In genomic region chrX:94455782-94456181, GRCh38 we compare ENCODE assay signal across 21 cellular contexts.
"Had no signal": no experiment of that assay in that cellular context is flagged by ENCODE, and none has a peak within 500 bp of the region (broad histone marks: within the 10 kb centered on the region; RNA-seq: fewer than 3 reads in every experiment).

No MANE protein-coding gene starts in this region.

- H3K4me1 ChIP-seq: esophagus squamous epithelium, gastroesophageal sphincter, parathyroid adenoma, prostate gland, right lobe of liver, tibial artery, upper lobe of right lung had no signal

- H3K4me3 Mint-ChIP-seq: naive B cell; nephron; stimulated activated effector memory CD8-positive, alpha-beta T cell treated with anti-CD3 and anti-CD28 coated beads, Interleukin-12 subunit alpha, Interleukin-12 subunit beta, amount 100 ng/mL, for 72 hours; stimulated activated naive CD8-positive, alpha-beta T cell treated with anti-CD3 and anti-CD28 coated beads, Interleukin-15, Interleukin-2, amounts not matched to agents 100 ng/mL and 50 ng/mL, for 24 hours had no signal

- H2AFZ ChIP-seq: parathyroid adenoma had no signal

- H3K27ac Mint-ChIP-seq: naive B cell; nephron; stimulated activated effector memory CD8-positive, alpha-beta T cell treated with anti-CD3 and anti-CD28 coated beads, Interleukin-12 subunit alpha, Interleukin-12 subunit beta, amount 100 ng/mL, for 72 hours; stimulated activated naive CD8-positive, alpha-beta T cell treated with anti-CD3 and anti-CD28 coated beads, Interleukin-15, Interleukin-2, amounts not matched to agents 100 ng/mL and 50 ng/mL, for 24 hours had no signal

- H3K36me3 Mint-ChIP-seq: naive B cell; stimulated activated effector memory CD8-positive, alpha-beta T cell treated with anti-CD3 and anti-CD28 coated beads, Interleukin-12 subunit alpha, Interleukin-12 subunit beta, amount 100 ng/mL, for 72 hours had no signal

- H3K79me2 ChIP-seq: parathyroid adenoma had no signal

- H3K27ac ChIP-seq: esophagus squamous epithelium, gastroesophageal sphincter, parathyroid adenoma, prostate gland, right lobe of liver, tibial artery, upper lobe of right lung had no signal

- DNase-seq: effector memory CD4-positive, alpha-beta T cell; esophagus squamous epithelium; foreskin fibroblast; glutamatergic neuron; left colon; left ventricle myocardium superior; mesenchymal stem cell; naive B cell; retina; right lobe of liver; stimulated activated CD4-positive, alpha-beta T cell treated with anti-CD3 and anti-CD28 coated beads, Interleukin-4, amount 100 ng/mL, for 1 hour; stimulated activated CD8-positive, alpha-beta memory T cell treated with anti-CD3 and anti-CD28 coated beads, Interleukin-4, amount 100 ng/mL, for 48 hours; tibial artery; upper lobe of right lung had no signal

- H3K9me3 Mint-ChIP-seq: nephron; stimulated activated effector memory CD8-positive, alpha-beta T cell treated with anti-CD3 and anti-CD28 coated beads, Interleukin-12 subunit alpha, Interleukin-12 subunit beta, amount 100 ng/mL, for 72 hours; stimulated activated naive CD8-positive, alpha-beta T cell treated with anti-CD3 and anti-CD28 coated beads, Interleukin-15, Interleukin-2, amounts not matched to agents 100 ng/mL and 50 ng/mL, for 24 hours had no signal

- H3K4me1 Mint-ChIP-seq: naive B cell; nephron; stimulated activated effector memory CD8-positive, alpha-beta T cell treated with anti-CD3 and anti-CD28 coated beads, Interleukin-12 subunit alpha, Interleukin-12 subunit beta, amount 100 ng/mL, for 72 hours had no signal

- H3K27me3 ChIP-seq: esophagus squamous epithelium, gastroesophageal sphincter, right lobe of liver, tibial artery, upper lobe of right lung had no signal

- H3K36me3 ChIP-seq: esophagus squamous epithelium, gastroesophageal sphincter, prostate gland, right lobe of liver, tibial artery, upper lobe of right lung had no signal

- ATAC-seq: gastroesophageal sphincter; left colon; left ventricle myocardium superior; right lobe of liver; stimulated activated effector memory CD8-positive, alpha-beta T cell treated with anti-CD3 and anti-CD28 coated beads, Interleukin-12 subunit alpha, Interleukin-12 subunit beta, amount 100 ng/mL, for 72 hours; upper lobe of right lung had no signal

- H3K9me3 ChIP-seq: esophagus squamous epithelium, gastroesophageal sphincter, prostate gland, right lobe of liver, tibial artery, upper lobe of right lung had no signal

- H3K9ac ChIP-seq: parathyroid adenoma had no signal

- H3K27me3 Mint-ChIP-seq: naive B cell; stimulated activated naive CD8-positive, alpha-beta T cell treated with anti-CD3 and anti-CD28 coated beads, Interleukin-15, Interleukin-2, amounts not matched to agents 100 ng/mL and 50 ng/mL, for 24 hours had no signal

- H3K4me3 ChIP-seq: esophagus squamous epithelium, gastroesophageal sphincter, lung, prostate gland, right lobe of liver, tibial artery, upper lobe of right lung had no signal
